2 cellular contexts compared by ENCODE assay signal in genomic region chr15:101071651-101072050, GRCh38.
TF ChIP-seq lines count a peak whose summit lies in the region.

No MANE protein-coding gene starts in this region.

TF ChIP-seq in GM23338, 12 proteins besides CTCF, POLR2A, EP300 and RAD21 (continued from another document):
- TF ChIP-seq ZNF462 (CRISPR knock-in tag; IDR thresholded peaks at IDR 0.05) (no peak), REST (IDR thresholded peaks at IDR 0.05; ENCODE audit: unreplicated experiment) (no peak)

TF ChIP-seq in WTC11, 78 proteins besides CTCF, POLR2A, EP300 and RAD21 (continued from another document):
- TF ChIP-seq ARID4B (CRISPR knock-in tag; IDR thresholded peaks at IDR 0.05; ENCODE audit: borderline replicate concordance) (no peak), ETV6 (CRISPR knock-in tag; IDR thresholded peaks at IDR 0.05) (no peak), HMGXB4 (CRISPR knock-in tag; IDR thresholded peaks at IDR 0.05) (no peak), OVOL2 (CRISPR knock-in tag; IDR thresholded peaks at IDR 0.05; ENCODE audit: borderline replicate concordance) (no peak), ESRRA (CRISPR knock-in tag; IDR thresholded peaks at IDR 0.05; ENCODE audit: borderline replicate concordance) (no peak), EMX1 (CRISPR knock-in tag; IDR thresholded peaks at IDR 0.05) (no peak), RORB (CRISPR knock-in tag; IDR thresholded peaks at IDR 0.05) (no peak), ZNF281 (CRISPR knock-in tag; IDR thresholded peaks at IDR 0.05) (no peak), FOXP1 (CRISPR knock-in tag; IDR thresholded peaks at IDR 0.05; ENCODE audit: borderline replicate concordance) (no peak), CREM (CRISPR knock-in tag; IDR thresholded peaks at IDR 0.05) (no peak), SP1 (CRISPR knock-in tag; conservative IDR thresholded peaks at IDR 0.05) (no peak), STAT6 (CRISPR knock-in tag; conservative IDR thresholded peaks at IDR 0.05; ENCODE audit: low read depth) (no peak), GRHL2 (CRISPR knock-in tag; IDR thresholded peaks at IDR 0.05; ENCODE audit: insufficient replicate concordance, severe bottlenecking) (no peak), FOXK1 (CRISPR knock-in tag; IDR thresholded peaks at IDR 0.05) (no peak)
TF ChIP-seq in WTC11: peak in this region for 0.
